ENCODE assay signal across 8 cellular contexts in the genomic region with DNA sequence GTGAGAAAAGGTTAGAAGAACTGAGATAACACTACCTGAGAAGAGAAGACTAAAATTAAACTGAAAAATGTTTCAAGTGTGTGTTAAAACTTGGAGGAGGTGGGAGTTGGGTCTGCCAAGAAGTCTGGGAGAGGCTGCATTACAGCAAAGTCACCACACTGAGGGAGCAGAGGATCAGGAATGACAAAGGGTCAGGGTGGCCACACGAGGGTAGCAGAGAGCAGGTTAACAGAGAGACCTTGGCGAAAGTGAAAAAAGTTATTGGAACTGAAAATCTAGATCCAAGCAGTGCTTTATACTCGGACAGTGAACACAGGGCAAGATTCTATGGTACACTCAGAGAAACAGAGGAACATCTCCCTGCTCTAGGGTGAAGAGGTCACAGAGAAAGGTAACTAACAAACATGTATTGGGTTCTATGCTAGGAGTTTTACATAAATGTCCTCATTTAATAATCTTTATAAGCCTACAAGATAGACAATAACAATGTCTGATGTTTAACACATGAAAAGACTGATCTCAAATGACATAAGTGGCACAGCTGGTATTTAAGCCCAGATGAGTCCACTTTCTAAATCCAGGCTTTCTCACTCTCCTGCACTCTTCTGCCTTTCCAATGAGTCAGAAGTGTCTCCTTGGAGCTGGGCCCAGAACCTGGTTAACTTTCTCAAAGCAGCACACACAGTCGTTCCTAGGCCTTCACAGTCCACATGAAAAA. TPM values are rescaled to one million over a fixed set of nuclear protein-coding genes. Genes with fewer than 3 reads are reported as not detected.
DNase-seq lines count a peak whose midpoint lies in the region; ATAC-seq lines count a peak whose summit lies in the region.

No MANE protein-coding gene starts in this region.

- H3K27me3 Mint-ChIP-seq in activated CD4-positive, alpha-beta memory T cell treated with anti-CD3 and anti-CD28 coated beads for 36 hours, result peaks cover 38% of the 10 kb centered on the region

- DNase-seq in COR-L47 (lab: John Stamatoyannopoulos, UW), result peak; percentile 13
- peak; percentile 50 for DNase-seq in NCI-H774 (lab: John Stamatoyannopoulos, UW)
- DNase-seq in activated CD4-positive, alpha-beta memory T cell treated with anti-CD3 and anti-CD28 coated beads for 36 hours, result peak; percentile 77
- DNase-seq in effector memory CD4-positive, alpha-beta T cell, result peak; percentile 7 to 32 (median 15)
- peak; percentile 81 for DNase-seq in midbrain (lab: John Stamatoyannopoulos, UW)
- DNase-seq in stimulated activated CD8-positive, alpha-beta memory T cell treated with anti-CD3 and anti-CD28 coated beads, Interleukin-2, amount 100 ng/mL, for 48 hours (ENCODE audit: low read depth in 2 of 2), result peak; percentile 11 to 33

- H3K27ac ChIP-seq in effector memory CD4-positive, alpha-beta T cell (ENCODE audit: insufficient read depth, low read length, poor library complexity, severe bottlenecking), result no peak overlapping the region

- intact Hi-C loops in activated CD4-positive, alpha-beta memory T cell treated with anti-CD3 and anti-CD28 coated beads for 36 hours (cut with micrococcal nuclease), result loop anchor here (1.0 to 5.0 kb wide), 3 partner anchors 29 to 50 kb away; no protein-coding TSS in a partner anchor

- H3K27ac Mint-ChIP-seq in activated CD4-positive, alpha-beta memory T cell treated with anti-CD3 and anti-CD28 coated beads for 36 hours, result no peak overlapping the region

- no peaks in the 10 kb centered on the region for H3K9me3 Mint-ChIP-seq in activated CD4-positive, alpha-beta memory T cell treated with anti-CD3 and anti-CD28 coated beads for 36 hours

- H3K36me3 ChIP-seq in effector memory CD4-positive, alpha-beta T cell (ENCODE audit: control insufficient read depth, insufficient read depth, low read length), result no peaks in the 10 kb centered on the region

- peak; percentile 96 for ATAC-seq in GM19397 (IDR thresholded peaks at IDR 0.05; ENCODE audit: unreplicated experiment)
- peak; percentile 92 for ATAC-seq in HG03469 (IDR thresholded peaks at IDR 0.05; ENCODE audit: unreplicated experiment)

- POLR2A ChIA-PET in activated CD4-positive, alpha-beta memory T cell treated with anti-CD3 and anti-CD28 coated beads for 36 hours (lab: Charles Lee), result no interaction called here

- H3K4me3 Mint-ChIP-seq in activated CD4-positive, alpha-beta memory T cell treated with anti-CD3 and anti-CD28 coated beads for 36 hours, result no peak overlapping the region

- no peak overlapping the region for H3K4me3 ChIP-seq in effector memory CD4-positive, alpha-beta T cell (ENCODE audit: insufficient read depth, low read depth, low read length, poor library complexity, severe bottlenecking)

- H3K9me3 ChIP-seq in effector memory CD4-positive, alpha-beta T cell (ENCODE audit: control insufficient read depth, low read length), result no peaks in the 10 kb centered on the region

- no peaks in the 10 kb centered on the region for H3K36me3 Mint-ChIP-seq in activated CD4-positive, alpha-beta memory T cell treated with anti-CD3 and anti-CD28 coated beads for 36 hours

- H3K4me1 Mint-ChIP-seq in activated CD4-positive, alpha-beta memory T cell treated with anti-CD3 and anti-CD28 coated beads for 36 hours (ENCODE audit: low read depth), result peaks cover 2% of the 10 kb centered on the region

- H3K27me3 ChIP-seq in effector memory CD4-positive, alpha-beta T cell (replicated peaks; ENCODE audit: control insufficient read depth, insufficient read depth, low read length, poor library complexity, severe bottlenecking), result peaks cover 3% of the 10 kb centered on the region

- CTCF ChIA-PET in activated CD4-positive, alpha-beta memory T cell treated with anti-CD3 and anti-CD28 coated beads for 36 hours (lab: Charles Lee), result interaction anchor here (0.6 to 5.7 kb wide), 15 partner anchors 13 to 845 kb away, joined by 3 to 112 read pairs (median 3); no protein-coding TSS in a partner anchor

- H3K4me1 ChIP-seq in effector memory CD4-positive, alpha-beta T cell (ENCODE audit: control insufficient read depth, insufficient read depth, low read length, poor library complexity, severe bottlenecking), result no peaks in the 10 kb centered on the region

RNA-seq across cellular contexts. Expression of gene CADM3, which starts 10.3 kb away (rescaled TPM):
- total RNA-seq in activated CD4-positive, alpha-beta memory T cell treated with anti-CD3 and anti-CD28 coated beads for 36 hours, result not detected

RNA-seq across cellular contexts. Expression of gene ACKR1, which starts 43.5 kb away (rescaled TPM):
- not detected for total RNA-seq in activated CD4-positive, alpha-beta memory T cell treated with anti-CD3 and anti-CD28 coated beads for 36 hours

Comparison
In these comparisons a context has a peak if more than half of its experiments do, and no peak if none do; other contexts are left out.
1. DNase-seq: peak in every context shown above with its lines; median percentile 81 in midbrain; 77 in activated CD4-positive, alpha-beta memory T cell treated with anti-CD3 and anti-CD28 coated beads for 36 hours; 50 in NCI-H774; 22 in stimulated activated CD8-positive, alpha-beta memory T cell treated with anti-CD3 and anti-CD28 coated beads, Interleukin-2, amount 100 ng/mL, for 48 hours; 15 in effector memory CD4-positive, alpha-beta T cell; 13 in COR-L47.